In genomic region chr20:1265916-1266166, GRCh38 we compare ENCODE assay signal across 8 cellular contexts. TPM values are rescaled to one million over a fixed set of nuclear protein-coding genes. Genes with fewer than 3 reads are reported as not detected.
A peak's percentile ranks its signal among the peaks of the same experiment; 100 is the strongest.
DNase-seq lines count a peak whose midpoint lies in the region; ATAC-seq, FAIRE-seq and TF ChIP-seq lines count a peak whose summit lies in the region.

No MANE protein-coding gene starts in this region.

- no peaks in the 10 kb centered on the region for H3K9me3 ChIP-seq in upper lobe of left lung

- peak overlapping the region; percentile 97 for H3K27ac Mint-ChIP-seq in activated naive CD4-positive, alpha-beta T cell treated with anti-CD3 and anti-CD28 coated beads, Interleukin-2, amount 50 U/mL, for 24 hours
- peak overlapping the region; percentile 82 for H3K27ac Mint-ChIP-seq in memory B cell

- peak overlapping the region; percentile 93 for H3K4me3 Mint-ChIP-seq in activated naive CD4-positive, alpha-beta T cell treated with anti-CD3 and anti-CD28 coated beads, Interleukin-2, amount 50 U/mL, for 24 hours
- H3K4me3 Mint-ChIP-seq in memory B cell = peak overlapping the region; percentile 86

- H3K27ac ChIP-seq in brain microvascular endothelial cell (no peak overlapping the region), upper lobe of left lung (peak overlapping the region; percentile 10 to 80 (median 24))

- no peak for DNase-seq in activated naive CD4-positive, alpha-beta T cell (lab: John Stamatoyannopoulos, UW)
- DNase-seq in brain microvascular endothelial cell = no peak
- DNase-seq in memory B cell (ENCODE audit: low spot score in 2 of 2) = no peak
- no peak for DNase-seq in upper lobe of left lung
- DNase-seq in HK-2 (ENCODE audit: unreplicated experiment) = no peak
- DNase-seq in stimulated activated CD8-positive, alpha-beta memory T cell treated with anti-CD3 and anti-CD28 coated beads, Interleukin-4, amount 100 ng/mL, for 48 hours = no peak
- no peak for DNase-seq in frontal cortex (ENCODE audit: low spot score in 2 of 2)

- no peak for TF ChIP-seq CTCF in brain microvascular endothelial cell (IDR thresholded peaks at IDR 0.05; ENCODE audit: low read depth, low read length, missing control alignments)
- no peak for TF ChIP-seq CTCF in upper lobe of left lung (IDR thresholded peaks at IDR 0.05)

- H3K27me3 Mint-ChIP-seq in activated naive CD4-positive, alpha-beta T cell treated with anti-CD3 and anti-CD28 coated beads, Interleukin-2, amount 50 U/mL, for 24 hours = no peaks in the 10 kb centered on the region
- peaks cover 3% of the 10 kb centered on the region for H3K27me3 Mint-ChIP-seq in memory B cell

- TF ChIP-seq POLR2A in upper lobe of left lung (IDR thresholded peaks at IDR 0.05) = no peak

- H3K4me1 ChIP-seq in upper lobe of left lung = peaks cover 12 to 33% (median 14%) of the 10 kb centered on the region in 4 donors

- no peak for ATAC-seq in memory B cell (ENCODE audit: low read depth)
- no peak for ATAC-seq in upper lobe of left lung (ENCODE audit: low FRiP score in 2 of 2)

- no peaks in the 10 kb centered on the region for H3K9me3 Mint-ChIP-seq in activated naive CD4-positive, alpha-beta T cell treated with anti-CD3 and anti-CD28 coated beads, Interleukin-2, amount 50 U/mL, for 24 hours
- no peaks in the 10 kb centered on the region for H3K9me3 Mint-ChIP-seq in memory B cell

- H3K4me3 ChIP-seq in brain microvascular endothelial cell (ENCODE audit: low read depth, low read length) (peak overlapping the region; percentile 68), upper lobe of left lung (peak overlapping the region; percentile 66 to 83 (median 70))

- 13 to 15% methylated on average over 9 to 10 of the region's 10 CpGs for WGBS in upper lobe of left lung, 2 donors

- no peak for FAIRE-seq in frontal cortex (lab: Jason Lieb, UNC)

- no peak for TF ChIP-seq EP300 in upper lobe of left lung (IDR thresholded peaks at IDR 0.05)

- H3K36me3 ChIP-seq in brain microvascular endothelial cell (replicated peaks) (no peaks in the 10 kb centered on the region), upper lobe of left lung (no peaks in the 10 kb centered on the region)

- H3K4me1 Mint-ChIP-seq in activated naive CD4-positive, alpha-beta T cell treated with anti-CD3 and anti-CD28 coated beads, Interleukin-2, amount 50 U/mL, for 24 hours = peaks cover 75% of the 10 kb centered on the region
- H3K4me1 Mint-ChIP-seq in memory B cell = peaks cover 13% of the 10 kb centered on the region

- in situ Hi-C loops in brain microvascular endothelial cell (cut with HindIII; ENCODE audit: low pct_ligation_motif_present, low sequenced_read_pairs) = no loop called here

- H3K27me3 ChIP-seq in brain microvascular endothelial cell (replicated peaks) (no peaks in the 10 kb centered on the region), upper lobe of left lung (no peaks in the 10 kb centered on the region)

- H3K36me3 Mint-ChIP-seq in activated naive CD4-positive, alpha-beta T cell treated with anti-CD3 and anti-CD28 coated beads, Interleukin-2, amount 50 U/mL, for 24 hours = peaks cover 2% of the 10 kb centered on the region
- H3K36me3 Mint-ChIP-seq in memory B cell = no peaks in the 10 kb centered on the region

RNA-seq across cellular contexts. Expression of gene SNPH, which starts 0.3 kb away (rescaled TPM):
- 10 to 100 TPM in 1 of 6 donors, 1 to 10 TPM in 5; 1.0 to 17.3 (median 2.4) TPM for total RNA-seq in upper lobe of left lung
- 21.6 TPM for total RNA-seq in frontal cortex

RNA-seq across cellular contexts. Expression of gene RAD21L1, which starts 40.0 kb away (rescaled TPM):
- total RNA-seq in upper lobe of left lung (not detected), frontal cortex (under 0.01 TPM)
